In the genomic region with DNA sequence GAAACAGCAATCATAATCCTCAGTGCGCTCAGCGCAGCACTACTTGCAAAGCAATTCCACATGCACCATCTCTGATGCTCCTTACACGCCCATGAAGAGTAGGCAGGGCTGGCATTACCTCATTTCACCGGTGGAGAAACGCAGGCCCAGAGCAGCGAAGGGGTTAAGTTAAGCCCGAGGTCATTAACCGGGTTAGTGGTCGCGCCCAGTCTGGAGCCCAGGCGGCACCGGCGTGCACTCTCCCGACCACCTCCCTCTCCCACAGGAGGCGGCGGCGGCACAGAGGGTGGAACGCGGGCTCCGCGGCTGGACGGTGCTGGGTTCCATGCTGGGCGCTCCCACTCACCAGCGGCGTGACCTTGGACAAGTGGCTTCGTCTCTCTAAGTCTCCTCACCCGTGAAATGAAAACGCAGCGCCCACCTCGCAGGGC, we compare ENCODE assay signal across 8 cellular contexts. TPM values are rescaled to one million over a fixed set of nuclear protein-coding genes. Genes with fewer than 3 reads are reported as not detected.
DNase-seq lines count a peak whose midpoint lies in the region; ATAC-seq and TF ChIP-seq lines count a peak whose summit lies in the region.

No MANE protein-coding gene starts in this region.

- no peaks in the 10 kb centered on the region for H3K9me3 ChIP-seq in esophagus muscularis mucosa

- peak overlapping the region; percentile 88 for H3K4me3 Mint-ChIP-seq in nephron progenitor cell

- ATAC-seq in HG02852 (IDR thresholded peaks at IDR 0.05; ENCODE audit: unreplicated experiment): peak; percentile 3
- peak; percentile 28 for ATAC-seq in SK-N-SH treated with all-trans-retinoic acid at 6 μM for 48 hours
- ATAC-seq in GM18519 (IDR thresholded peaks at IDR 0.05; ENCODE audit: low FRiP score, unreplicated experiment): no peak
- no peak for ATAC-seq in GM21447 (IDR thresholded peaks at IDR 0.05; ENCODE audit: unreplicated experiment)

- TF ChIP-seq POLR2A in esophagus muscularis mucosa (IDR thresholded peaks at IDR 0.05; ENCODE audit: low read depth): no peak

- peaks cover 51 to 61% (median 60%) of the 10 kb centered on the region in 4 donors for H3K4me1 ChIP-seq in esophagus muscularis mucosa

- H3K27ac Mint-ChIP-seq in nephron progenitor cell: peak overlapping the region; percentile 86

- H3K27me3 ChIP-seq in esophagus muscularis mucosa: no peaks in the 10 kb centered on the region

- peak overlapping the region; percentile 66 to 89 (median 82) for H3K4me3 ChIP-seq in esophagus muscularis mucosa

- no peak for TF ChIP-seq EP300 in esophagus muscularis mucosa (IDR thresholded peaks at IDR 0.05)

- H3K9me3 Mint-ChIP-seq in nephron progenitor cell: no peaks in the 10 kb centered on the region

- H3K27me3 Mint-ChIP-seq in nephron progenitor cell (ENCODE audit: low read depth, poor library complexity): no peaks in the 10 kb centered on the region

- intact Hi-C loops in esophagus muscularis mucosa (cut with DNase I): no loop called here

- TF ChIP-seq CTCF in esophagus muscularis mucosa (IDR thresholded peaks at IDR 0.05) (no peak), nephron progenitor cell (IDR thresholded peaks at IDR 0.05) (no peak)

- H3K27ac ChIP-seq in esophagus muscularis mucosa (replicated peaks in 1 of 4): peak overlapping the region; percentile 89 to 99 (median 94)

- WGBS in esophagus muscularis mucosa: 4% methylated on average over 6 of the region's 30 CpGs

- peaks cover 47% of the 10 kb centered on the region for H3K4me1 Mint-ChIP-seq in nephron progenitor cell

- peaks cover 13 to 31% (median 22%) of the 10 kb centered on the region in 4 donors for H3K36me3 ChIP-seq in esophagus muscularis mucosa

- DNase-seq in GM03348 (ENCODE audit: low spot score) (peak; percentile 36), esophagus muscularis mucosa (ENCODE audit: extremely low spot score) (no peak), nephron progenitor cell (peak; percentile 56), NCI-H128 (lab: John Stamatoyannopoulos, UW; ENCODE audit: unreplicated experiment) (no peak)

- H3K36me3 Mint-ChIP-seq in nephron progenitor cell (ENCODE audit: low read depth): peaks cover 8% of the 10 kb centered on the region

TF ChIP-seq in SK-N-SH treated with all-trans-retinoic acid at 6 μM for 48 hours, 23 proteins besides CTCF, POLR2A, EP300 and RAD21:
- TF ChIP-seq RARB (CRISPR knock-in tag; IDR thresholded peaks at IDR 0.05) (no peak), PPARA (CRISPR knock-in tag; IDR thresholded peaks at IDR 0.05; ENCODE audit: borderline replicate concordance) (no peak), ZFP3 (CRISPR knock-in tag; IDR thresholded peaks at IDR 0.05) (no peak), BACH2 (CRISPR knock-in tag; IDR thresholded peaks at IDR 0.05; ENCODE audit: borderline replicate concordance) (no peak), ISL1 (CRISPR knock-in tag; IDR thresholded peaks at IDR 0.05) (no peak), SNAI2 (CRISPR knock-in tag; IDR thresholded peaks at IDR 0.05) (no peak), ZC3H10 (CRISPR knock-in tag; IDR thresholded peaks at IDR 0.05) (no peak)
TF ChIP-seq in SK-N-SH treated with all-trans-retinoic acid at 6 μM for 48 hours: peak in this region for 0.

RNA-seq across cellular contexts. Expression of a gene that starts 0.5 kb away (rescaled TPM):
- 10 to 100 TPM; 45.7 to 74.9 (median 60.4) TPM for total RNA-seq in esophagus muscularis mucosa

RNA-seq across cellular contexts. Expression of a gene that starts 3.2 kb away (rescaled TPM):
- 10 to 100 TPM; 39.0 to 66.6 (median 51.4) TPM for total RNA-seq in esophagus muscularis mucosa

RNA-seq across cellular contexts. Expression of a gene that starts 6.2 kb away (rescaled TPM):
- 10 to 100 TPM; 33.8 to 71.2 (median 60.0) TPM for total RNA-seq in esophagus muscularis mucosa

RNA-seq across cellular contexts. Expression of a gene that starts 20.7 kb away (rescaled TPM):
- 100 to 1,000 TPM in 3 of 4 donors, 10 to 100 TPM in 1; 96.8 to 165 (median 122) TPM for total RNA-seq in esophagus muscularis mucosa

RNA-seq across cellular contexts. Expression of a gene that starts 22.4 kb away (rescaled TPM):
- 10 to 100 TPM in 2 of 4 donors, 1 to 10 TPM in 2; 5.3 to 10.4 (median 9.7) TPM for total RNA-seq in esophagus muscularis mucosa

Comparison
In these comparisons a context has a peak if more than half of its experiments do, and no peak if none do; other contexts are left out.
1. DNase-seq: peak in GM03348 (single experiment) and nephron progenitor cell (single experiment); none in esophagus muscularis mucosa (single experiment) and NCI-H128 (single experiment).
2. ATAC-seq: peak in HG02852 (single experiment) and SK-N-SH treated with all-trans-retinoic acid at 6 μM for 48 hours (single experiment); none in GM18519 (single experiment) and GM21447 (single experiment).